19 cellular contexts compared by ENCODE assay signal in the genomic region with DNA sequence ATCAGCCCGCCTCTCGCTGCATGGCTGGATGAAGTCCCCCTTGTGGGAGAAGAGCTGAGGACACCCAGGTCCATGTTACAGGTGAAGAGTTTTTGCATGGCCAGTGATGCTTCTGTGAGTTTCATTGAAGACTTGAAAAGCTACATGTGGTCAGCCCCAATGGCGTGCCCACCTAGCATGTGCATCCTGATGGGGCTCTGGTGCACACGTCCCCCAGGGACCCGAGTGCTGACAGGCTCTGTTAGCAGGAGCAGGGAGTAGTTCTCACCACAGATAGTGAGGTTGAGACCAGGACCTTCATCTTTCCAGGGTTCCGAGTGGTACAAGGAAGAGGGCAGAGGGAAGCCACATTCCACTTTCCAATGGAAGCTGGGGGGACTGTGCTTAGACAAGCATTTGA.
DNase-seq lines count a peak whose midpoint lies in the region; ATAC-seq, FAIRE-seq and TF ChIP-seq lines count a peak whose summit lies in the region.
"Had no signal": no experiment of that assay in that cellular context is flagged by ENCODE, and none has a peak within 500 bp of the region (broad histone marks: within the 10 kb centered on the region; RNA-seq: fewer than 3 reads in every experiment).

No MANE protein-coding gene starts in this region.

- H3K4me3 ChIP-seq in Peyer's patch: no peak overlapping the region
- H3K4me3 ChIP-seq in H1 (ENCODE audit: extremely low read depth in 1 of 4, insufficient read depth in 2 of 4, low read depth in 3 of 4, low read length in 4 of 4): no peak overlapping the region
- no peak overlapping the region for H3K4me3 ChIP-seq in neuronal stem cell (ENCODE audit: low read length in 2 of 2)
- no peak overlapping the region for H3K4me3 ChIP-seq in stomach

- H3K56ac ChIP-seq in H1 (replicated peaks; ENCODE audit: insufficient read length, low read depth, low read length): no peak overlapping the region

- TF ChIP-seq RAD21 in H1 (IDR thresholded peaks at IDR 0.05 in 1 of 2, conservative IDR thresholded peaks at IDR 0.05 in 1 of 2; ENCODE audit: low read depth in 2 of 2, low read length in 2 of 2): no peak

- POLR2A ChIA-PET in H1 (lab: Charles Lee; ENCODE audit: partially characterized antibody): no interaction called here

- FAIRE-seq in H1 (lab: Jason Lieb, UNC) (no peak), urothelium cell line (lab: Jason Lieb, UNC) (no peak)
- FAIRE-seq: GM12892, GM18507, HepG2 had no signal

- H2AK5ac ChIP-seq in H1 (ENCODE audit: low read depth, low read length): no peak overlapping the region
- H2AK5ac ChIP-seq in neuronal stem cell (ENCODE audit: low read depth, low read length): no peak overlapping the region

- no peak overlapping the region for H2BK120ac ChIP-seq in H1 (replicated peaks; ENCODE audit: low read depth, low read length)
- no peak overlapping the region for H2BK120ac ChIP-seq in neuronal stem cell (ENCODE audit: low read depth, low read length)

- no peaks in the 10 kb centered on the region for H4K20me1 ChIP-seq in H1 (replicated peaks in 1 of 2; ENCODE audit: control insufficient read depth in 1 of 2, insufficient read depth in 2 of 2, low read length in 2 of 2)

- H2AFZ ChIP-seq in H1 (ENCODE audit: low read length) (no peak overlapping the region), neuronal stem cell (ENCODE audit: low read length) (no peak overlapping the region)

- H2BK20ac ChIP-seq in H1 (ENCODE audit: low read length): no peak overlapping the region

- WGBS in H1 (ENCODE audit: extremely low coverage in 1 of 2, insufficient coverage in 1 of 2, insufficient read length in 1 of 2, insufficient replicate concordance in 2 of 2, low coverage in 1 of 2, low lambda C conversion rate in 2 of 2, missing lambda C conversion rate in 1 of 2), 2 experiments: 92% methylated on average over 6 of the region's 6 CpGs; no CpG with 5 or more reads in 1 of the 2 experiments
- WGBS in neuronal stem cell (ENCODE audit: extremely low coverage in 2 of 2, insufficient read length in 2 of 2, insufficient replicate concordance in 1 of 2), 2 donors: no CpG with 5 or more reads among the region's 6 CpGs
- 74 to 89% (median 87%) methylated on average over 6 of the region's 6 CpGs for WGBS in stomach, 5 donors

- peak overlapping the region; percentile 23; the same call in 1 of the 2 replicates for H2BK15ac ChIP-seq in H1 (ENCODE audit: low read length)
- no peak overlapping the region for H2BK15ac ChIP-seq in neuronal stem cell (ENCODE audit: low read length)

- TF ChIP-seq POLR2A in Peyer's patch (IDR thresholded peaks at IDR 0.05) (no peak), H1 (IDR thresholded peaks at IDR 0.05; ENCODE audit: control extremely low read depth in 1 of 2, low read depth in 2 of 2, low read length in 2 of 2) (no peak), stomach (IDR thresholded peaks at IDR 0.05) (no peak)

- no peak for ATAC-seq in GM19397 (IDR thresholded peaks at IDR 0.05; ENCODE audit: unreplicated experiment)
- ATAC-seq: HepG2 had no signal

- H4K5ac ChIP-seq in H1 (ENCODE audit: insufficient read length, low read depth, low read length): no peak overlapping the region

- no peaks in the 10 kb centered on the region for H3K79me2 ChIP-seq in H1 (ENCODE audit: control insufficient read depth in 1 of 2, insufficient read depth in 2 of 2, low read length in 2 of 2)

- H4K8ac ChIP-seq in H1 (ENCODE audit: extremely low read depth, insufficient read depth, low read length): no peak overlapping the region
- no peak overlapping the region for H4K8ac ChIP-seq in neuronal stem cell (ENCODE audit: low read depth, low read length)

- intact Hi-C loops in stomach (cut with DNase I; ENCODE audit: low total_unique reads) (no loop called here), posterior cingulate gyrus (cut with DNase I) (no loop called here)

- H2BK12ac ChIP-seq in H1 (ENCODE audit: low read depth, low read length): no peak overlapping the region
- no peak overlapping the region for H2BK12ac ChIP-seq in neuronal stem cell (ENCODE audit: low read length)

- H3K4me2 ChIP-seq in H1 (ENCODE audit: insufficient read depth in 1 of 2, low read depth in 2 of 2, low read length in 2 of 2) (no peak overlapping the region), neuronal stem cell (ENCODE audit: insufficient read depth, low read length, poor library complexity, severe bottlenecking) (no peak overlapping the region)

- no peak overlapping the region for H3K9ac ChIP-seq in H1 (replicated peaks in 1 of 4; ENCODE audit: extremely low read depth in 1 of 4, low read depth in 3 of 4, low read length in 3 of 4)
- H3K9ac ChIP-seq in neuronal stem cell (ENCODE audit: low read depth, low read length, poor library complexity): no peak overlapping the region

- no peaks in the 10 kb centered on the region for H3K27me3 ChIP-seq in Peyer's patch
- H3K27me3 ChIP-seq in H1 (replicated peaks in 1 of 4; ENCODE audit: control insufficient read depth in 3 of 4, extremely low read depth in 1 of 4, insufficient read depth in 3 of 4, low read length in 3 of 4): no peaks in the 10 kb centered on the region
- peaks cover 0 to 23% (median 0%) of the 10 kb centered on the region in 3 experiments for H3K27me3 ChIP-seq in neuronal stem cell (ENCODE audit: control insufficient read depth in 3 of 3, insufficient read depth in 3 of 3, low read depth in 1 of 3, low read length in 3 of 3)
- peaks cover 0 to 33% (median 0%) of the 10 kb centered on the region in 3 donors for H3K27me3 ChIP-seq in stomach

- DNase-seq in Peyer's patch (peak in 2 of 3 donors; percentile 5 to 14), H1 (ENCODE audit: low read depth in 1 of 2, low spot score in 2 of 2) (no peak), neuronal stem cell (ENCODE audit: low spot score) (no peak), stomach (peak; percentile 20), posterior cingulate gyrus (no peak), urothelium cell line (ENCODE audit: low spot score) (no peak)
- DNase-seq: C1 segment of cervical spinal cord; CD4-positive, CD25-positive, alpha-beta regulatory T cell; CD8-positive, alpha-beta memory T cell; COR-L47; DMS 273 treated with DMSO at 0.1 percent for 48 hours; DMS79; GDM1; GOT3; H9 had no signal

- H4K91ac ChIP-seq in H1 (replicated peaks; ENCODE audit: insufficient read length, low read length) (no peak overlapping the region), neuronal stem cell (ENCODE audit: low read depth, low read length, poor library complexity) (no peak overlapping the region)

- no peaks in the 10 kb centered on the region for H3K36me3 ChIP-seq in Peyer's patch
- no peaks in the 10 kb centered on the region for H3K36me3 ChIP-seq in H1 (ENCODE audit: control insufficient read depth in 2 of 4, insufficient read depth in 4 of 4, low read length in 3 of 4)
- no peaks in the 10 kb centered on the region for H3K36me3 ChIP-seq in neuronal stem cell (replicated peaks in 1 of 2; ENCODE audit: control insufficient read depth in 2 of 2, insufficient read depth in 2 of 2, low read length in 2 of 2)
- no peaks in the 10 kb centered on the region for H3K36me3 ChIP-seq in stomach

- H3K14ac ChIP-seq in H1 (ENCODE audit: insufficient read length) (no peak overlapping the region), neuronal stem cell (ENCODE audit: low read length) (no peak overlapping the region)

- CTCF ChIA-PET in H1 (lab: Charles Lee; ENCODE audit: partially characterized antibody): no interaction called here

- H3K4me1 ChIP-seq in Peyer's patch (no peaks in the 10 kb centered on the region), H1 (replicated peaks in 1 of 4; ENCODE audit: control insufficient read depth in 3 of 4, insufficient read depth in 4 of 4, low read length in 3 of 4) (no peaks in the 10 kb centered on the region), neuronal stem cell (ENCODE audit: control insufficient read depth in 2 of 2, insufficient read depth in 1 of 2, low read depth in 1 of 2, low read length in 2 of 2) (peaks cover 0 to 4% of the 10 kb centered on the region in 2 donors), stomach (peaks cover 0 to 10% (median 0%) of the 10 kb centered on the region in 4 donors)

- H3K23me2 ChIP-seq in H1 (ENCODE audit: low read depth, low read length): peaks cover 3% of the 10 kb centered on the region; the same call in 1 of the 2 replicates

- no peak overlapping the region for H2BK5ac ChIP-seq in H1 (ENCODE audit: low read depth, low read length)
- H2BK5ac ChIP-seq in neuronal stem cell (ENCODE audit: low read length): no peak overlapping the region

- H3K27ac ChIP-seq in Peyer's patch (no peak overlapping the region), H1 (ENCODE audit: low read depth, low read length) (no peak overlapping the region), neuronal stem cell (replicated peaks; ENCODE audit: low read length) (no peak overlapping the region), stomach (no peak overlapping the region)

- H3K79me1 ChIP-seq in H1 (ENCODE audit: low read depth, low read length) (no peaks in the 10 kb centered on the region), neuronal stem cell (ENCODE audit: low read depth, low read length) (no peaks in the 10 kb centered on the region)

- H3K18ac ChIP-seq in H1 (ENCODE audit: extremely low read depth, low read length): no peak overlapping the region
- peak overlapping the region; percentile 65 for H3K18ac ChIP-seq in neuronal stem cell (ENCODE audit: low read length)

- TF ChIP-seq CTCF in Peyer's patch (IDR thresholded peaks at IDR 0.05) (no peak), H1 (IDR thresholded peaks at IDR 0.05; ENCODE audit: control extremely low read depth in 1 of 3, insufficient read depth in 1 of 3, low read depth in 1 of 3, low read length in 3 of 3) (no peak), stomach (IDR thresholded peaks at IDR 0.05) (no peak)

- no peak overlapping the region for H3K23ac ChIP-seq in H1 (ENCODE audit: insufficient read length)
- no peak overlapping the region for H3K23ac ChIP-seq in neuronal stem cell (ENCODE audit: low read depth, low read length, poor library complexity)

- H3K9me3 ChIP-seq in Peyer's patch (no peaks in the 10 kb centered on the region), H1 (ENCODE audit: insufficient read depth in 2 of 2, low read depth in 1 of 2, low read length in 1 of 2) (no peaks in the 10 kb centered on the region; a peak in 2 of 4 replicates), neuronal stem cell (replicated peaks in 1 of 2; ENCODE audit: control insufficient read depth in 2 of 2, insufficient read depth in 1 of 2, low read depth in 1 of 2, low read length in 2 of 2) (no peaks in the 10 kb centered on the region), stomach (peaks cover 0 to 5% (median 0%) of the 10 kb centered on the region in 4 donors)

- no peak overlapping the region for H3K4ac ChIP-seq in H1 (replicated peaks; ENCODE audit: insufficient read length, low read depth, low read length)
- no peak overlapping the region for H3K4ac ChIP-seq in neuronal stem cell (ENCODE audit: low read length)

- TF ChIP-seq EP300 in H1 (IDR thresholded peaks at IDR 0.05; ENCODE audit: borderline replicate concordance in 1 of 2, low read depth in 2 of 2, low read length in 2 of 2) (no peak), stomach (IDR thresholded peaks at IDR 0.05) (no peak)

Comparison
In these comparisons a context has a peak if more than half of its experiments do, and no peak if none do; other contexts are left out.
1. DNase-seq: peak in Peyer's patch (2 of 3) and stomach (single experiment); none in H1 (0 of 2), neuronal stem cell (single experiment), posterior cingulate gyrus (0 of 10) and urothelium cell line (single experiment).